In genomic region chr7:150368098-150368883, GRCh38 we compare ENCODE assay signal across 8 cellular contexts. TPM values are rescaled to one million over a fixed set of nuclear protein-coding genes. Genes with fewer than 3 reads are reported as not detected.
DNase-seq lines count a peak whose midpoint lies in the region; ATAC-seq, FAIRE-seq and TF ChIP-seq lines count a peak whose summit lies in the region.

Gene REPIN1, plus strand, starts transcription at chr7:150368822. Its CDS starts 890 bp downstream, at chr7:150369712.

- peaks cover 9% of the 10 kb centered on the region for H4K20me1 ChIP-seq in astrocyte (ENCODE audit: insufficient read depth, low read length)

- peak within 1 kb of the TSS; percentile 87 for H3K9ac ChIP-seq in astrocyte (ENCODE audit: low read length)

- H3K4me3 ChIP-seq in astrocyte (ENCODE audit: insufficient read depth, low read depth, low read length) (peak within 1 kb of the TSS; percentile 74), vagina (peak within 1 kb of the TSS; percentile 83 to 86)

- peaks cover 30% of the 10 kb centered on the region for H3K79me2 ChIP-seq in astrocyte (ENCODE audit: insufficient read depth, low read length)

- TF ChIP-seq CTCF in GM13977 (IDR thresholded peaks at IDR 0.05; ENCODE audit: extremely low read depth, insufficient read depth, missing control alignments): no peak
- no peak for TF ChIP-seq CTCF in astrocyte (IDR thresholded peaks at IDR 0.05; ENCODE audit: insufficient read depth, low read depth, low read length)
- TF ChIP-seq CTCF in vagina (IDR thresholded peaks at IDR 0.05): no peak

- H3K4me1 ChIP-seq in astrocyte (ENCODE audit: insufficient read depth, low read length): peaks cover 29% of the 10 kb centered on the region
- H3K4me1 ChIP-seq in vagina: peaks cover 46% of the 10 kb centered on the region

- no peak for FAIRE-seq in astrocyte (lab: Jason Lieb, UNC)

- H3K9me3 ChIP-seq in astrocyte (ENCODE audit: insufficient read depth, low read depth, low read length): no peaks in the 10 kb centered on the region
- no peaks in the 10 kb centered on the region for H3K9me3 ChIP-seq in vagina

- peaks cover 13% of the 10 kb centered on the region for H3K4me1 Mint-ChIP-seq in astrocyte (ENCODE audit: low read depth, unreplicated experiment)

- H3K36me3 ChIP-seq in astrocyte (ENCODE audit: insufficient read depth, low read length) (no peaks in the 10 kb centered on the region), vagina (peaks cover 0 to 22% of the 10 kb centered on the region in 2 donors)

- DNase-seq in GM13977 (ENCODE audit: low spot score) (peak; percentile 93), NCI-H1694 (lab: John Stamatoyannopoulos, UW) (peak; percentile 89), T-helper 9 cell (peak; percentile 80), astrocyte (ENCODE audit: low read depth) (peak; percentile 65), hepatic stellate cell (ENCODE audit: low spot score) (peak; percentile 90), renal cortical epithelial cell (ENCODE audit: low read depth) (peak; percentile 47), vagina (ENCODE audit: extremely low spot score in 2 of 2) (no peak)

- in situ Hi-C loops in GM13977 (cut with MboI; ENCODE audit: low pct_unique_long_range_greater_than_20kb, low sequenced_read_pairs, unreplicated experiment): no loop called here

- H3K27me3 ChIP-seq in astrocyte (ENCODE audit: insufficient read depth, low read length): no peaks in the 10 kb centered on the region
- no peaks in the 10 kb centered on the region for H3K27me3 ChIP-seq in vagina

- peak within 1 kb of the TSS; percentile 97 for H3K4me3 Mint-ChIP-seq in astrocyte (ENCODE audit: unreplicated experiment)

- H2AFZ ChIP-seq in astrocyte (ENCODE audit: low read depth, low read length): peak within 1 kb of the TSS; percentile 84

- peak; percentile 68 for ATAC-seq in HG02798 (IDR thresholded peaks at IDR 0.05; ENCODE audit: poor library complexity, unreplicated experiment)

- peaks cover 2% of the 10 kb centered on the region for H3K36me3 Mint-ChIP-seq in astrocyte (ENCODE audit: low read depth, unreplicated experiment)

- intact Hi-C loops in vagina (cut with DNase I): no loop called here

- no peaks in the 10 kb centered on the region for H3K9me3 Mint-ChIP-seq in astrocyte (ENCODE audit: unreplicated experiment)

- H3K27me3 Mint-ChIP-seq in astrocyte (ENCODE audit: low read depth, unreplicated experiment): no peaks in the 10 kb centered on the region

- peak in 1 of 2 donors; percentile 56 for TF ChIP-seq POLR2A in vagina (IDR thresholded peaks at IDR 0.05)

- H3K27ac ChIP-seq in astrocyte (ENCODE audit: low read depth, low read length) (peak within 1 kb of the TSS; percentile 68), vagina (peak within 1 kb of the TSS; percentile 94)

- peak within 1 kb of the TSS; percentile 98 for H3K27ac Mint-ChIP-seq in astrocyte (ENCODE audit: unreplicated experiment)

- H3K4me2 ChIP-seq in astrocyte (ENCODE audit: low read length): peak within 1 kb of the TSS; percentile 83

RNA-seq across cellular contexts. Expression of gene REPIN1, which starts in this region (rescaled TPM):
- 80.1 and 95.3 TPM in 2 replicates for total RNA-seq in astrocyte
- total RNA-seq in renal cortical epithelial cell: 39.6 and 77.0 TPM in 2 replicates
- 49.4 TPM for total RNA-seq in vagina

Comparison
In these comparisons a context has a peak if more than half of its experiments do, and no peak if none do; other contexts are left out.
1. DNase-seq: peak in GM13977 (single experiment), NCI-H1694 (single experiment), T-helper 9 cell (single experiment), astrocyte (single experiment), hepatic stellate cell (single experiment) and renal cortical epithelial cell (single experiment); none in vagina (0 of 2).